1 cellular context compared by ENCODE assay signal in genomic region chr3:139540686-139541085, GRCh38.
TF ChIP-seq lines count a peak whose summit lies in the region.

No MANE protein-coding gene starts in this region.

TF ChIP-seq in HEK293, 187 proteins besides CTCF, POLR2A, EP300 and RAD21 (continued from another document):
- TF ChIP-seq ATF2 (tag by site-specific recombination; IDR thresholded peaks at IDR 0.05; ENCODE audit: low read depth) (peak; percentile 56; the same call in 1 of the 2 replicates), ZNF629 (tag by site-specific recombination; IDR thresholded peaks at IDR 0.05) (0 out of 2 replicates have a peak, but pooled peaks have one; percentile 28), ZIC2 (tag by site-specific recombination; IDR thresholded peaks at IDR 0.05) (peak; percentile 51), ZNF48 (tag by site-specific recombination; IDR thresholded peaks at IDR 0.05) (no peak), GLIS1 (tag by site-specific recombination; IDR thresholded peaks at IDR 0.05) (peak; percentile 80), GLI4 (tag by site-specific recombination; IDR thresholded peaks at IDR 0.05) (no peak), ZNF423 (tag by site-specific recombination; IDR thresholded peaks at IDR 0.05) (no peak), ZNF23 (tag by site-specific recombination; IDR thresholded peaks at IDR 0.05; ENCODE audit: borderline replicate concordance) (no peak), ZNF266 (tag by site-specific recombination; IDR thresholded peaks at IDR 0.05; ENCODE audit: low read depth) (no peak), ZXDB (tag by site-specific recombination; IDR thresholded peaks at IDR 0.05) (no peak), OSR2 (tag by site-specific recombination; IDR thresholded peaks at IDR 0.05) (peak; percentile 49; the same call in 1 of the 2 replicates), ZNF184 (tag by site-specific recombination; IDR thresholded peaks at IDR 0.05) (no peak)
- TF ChIP-seq, protein P1, sequence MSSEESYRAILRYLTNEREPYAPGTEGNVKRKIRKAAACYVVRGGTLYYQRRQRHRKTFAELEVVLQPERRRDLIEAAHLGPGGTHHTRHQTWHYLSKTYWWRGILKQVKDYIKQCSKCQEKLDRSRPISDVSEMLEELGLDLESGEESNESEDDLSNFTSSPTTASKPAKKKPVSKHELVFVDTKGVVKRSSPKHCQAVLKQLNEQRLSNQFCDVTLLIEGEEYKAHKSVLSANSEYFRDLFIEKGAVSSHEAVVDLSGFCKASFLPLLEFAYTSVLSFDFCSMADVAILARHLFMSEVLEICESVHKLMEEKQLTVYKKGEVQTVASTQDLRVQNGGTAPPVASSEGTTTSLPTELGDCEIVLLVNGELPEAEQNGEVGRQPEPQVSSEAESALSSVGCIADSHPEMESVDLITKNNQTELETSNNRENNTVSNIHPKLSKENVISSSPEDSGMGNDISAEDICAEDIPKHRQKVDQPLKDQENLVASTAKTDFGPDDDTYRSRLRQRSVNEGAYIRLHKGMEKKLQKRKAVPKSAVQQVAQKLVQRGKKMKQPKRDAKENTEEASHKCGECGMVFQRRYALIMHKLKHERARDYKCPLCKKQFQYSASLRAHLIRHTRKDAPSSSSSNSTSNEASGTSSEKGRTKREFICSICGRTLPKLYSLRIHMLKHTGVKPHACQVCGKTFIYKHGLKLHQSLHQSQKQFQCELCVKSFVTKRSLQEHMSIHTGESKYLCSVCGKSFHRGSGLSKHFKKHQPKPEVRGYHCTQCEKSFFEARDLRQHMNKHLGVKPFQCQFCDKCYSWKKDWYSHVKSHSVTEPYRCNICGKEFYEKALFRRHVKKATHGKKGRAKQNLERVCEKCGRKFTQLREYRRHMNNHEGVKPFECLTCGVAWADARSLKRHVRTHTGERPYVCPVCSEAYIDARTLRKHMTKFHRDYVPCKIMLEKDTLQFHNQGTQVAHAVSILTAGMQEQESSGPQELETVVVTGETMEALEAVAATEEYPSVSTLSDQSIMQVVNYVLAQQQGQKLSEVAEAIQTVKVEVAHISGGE (tag by site-specific recombination; conservative IDR thresholded peaks at IDR 0.05; ENCODE audit: low read depth): no peak
